2 cellular contexts compared by ENCODE assay signal in the genomic region with DNA sequence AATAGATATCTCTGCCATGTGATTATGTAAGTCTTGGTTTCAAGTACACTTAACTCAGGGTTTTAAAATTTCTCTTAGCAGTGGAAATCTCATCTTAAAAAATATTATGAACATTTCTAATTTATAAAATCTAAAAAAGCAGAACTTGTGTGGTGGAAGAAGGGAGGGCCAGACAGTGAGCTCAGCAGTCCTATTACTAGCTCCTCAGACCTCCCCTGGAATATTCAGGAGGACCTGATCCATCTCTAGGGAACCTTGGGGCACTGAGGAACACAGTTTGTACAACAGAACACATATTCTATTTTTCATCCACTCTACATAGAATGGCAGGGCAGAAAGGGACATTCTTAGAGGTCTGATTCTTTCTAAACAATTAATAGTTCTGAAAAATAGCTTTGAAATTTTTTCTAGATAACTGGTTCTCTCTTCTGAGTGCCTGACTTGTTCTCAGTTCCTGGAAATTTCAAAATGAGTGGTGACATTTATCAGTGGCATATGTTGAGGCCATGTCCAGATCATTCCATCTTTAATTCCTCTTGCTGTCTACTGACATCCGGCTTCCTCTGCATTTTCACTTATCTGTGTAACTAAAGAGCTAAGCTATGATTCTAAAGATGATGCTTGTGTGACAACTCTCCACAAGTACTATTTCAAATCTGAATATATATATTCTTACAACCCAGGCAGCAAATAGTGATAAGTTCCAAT.
TF ChIP-seq lines count a peak whose summit lies in the region.

No MANE protein-coding gene starts in this region.

TF ChIP-seq in K562, 482 proteins besides CTCF, POLR2A, EP300 and RAD21 (continues in another document):
- no peak for TF ChIP-seq CEBPG (CRISPR knock-in tag; IDR thresholded peaks at IDR 0.05)
- no peak for TF ChIP-seq CEBPG (tag; conservative IDR thresholded peaks at IDR 0.05 in 1 of 2, IDR thresholded peaks at IDR 0.05 in 1 of 2)
- TF ChIP-seq, protein P1, sequence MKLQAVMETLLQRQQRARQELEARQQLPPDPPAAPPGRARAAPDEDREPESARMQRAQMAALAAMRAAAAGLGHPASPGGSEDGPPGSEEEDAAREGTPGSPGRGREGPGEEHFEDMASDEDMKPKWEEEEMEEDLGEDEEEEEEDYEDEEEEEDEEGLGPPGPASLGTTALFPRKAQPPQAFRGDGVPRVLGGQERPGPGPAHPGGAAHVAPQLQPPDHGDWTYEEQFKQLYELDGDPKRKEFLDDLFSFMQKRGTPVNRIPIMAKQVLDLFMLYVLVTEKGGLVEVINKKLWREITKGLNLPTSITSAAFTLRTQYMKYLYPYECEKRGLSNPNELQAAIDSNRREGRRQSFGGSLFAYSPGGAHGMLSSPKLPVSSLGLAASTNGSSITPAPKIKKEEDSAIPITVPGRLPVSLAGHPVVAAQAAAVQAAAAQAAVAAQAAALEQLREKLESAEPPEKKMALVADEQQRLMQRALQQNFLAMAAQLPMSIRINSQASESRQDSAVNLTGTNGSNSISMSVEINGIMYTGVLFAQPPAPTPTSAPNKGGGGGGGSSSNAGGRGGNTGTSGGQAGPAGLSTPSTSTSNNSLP (IDR thresholded peaks at IDR 0.05; ENCODE audit: borderline replicate concordance, low read depth, low read length) = 0 out of 2 replicates have a peak, but pooled peaks have one; percentile 61
- TF ChIP-seq KDM1A (IDR thresholded peaks at IDR 0.05) = peak in 1 of 2 experiments; percentile 18; a peak in 1 of 4 replicates
- no peak for TF ChIP-seq ZNF764 (CRISPR knock-in tag; IDR thresholded peaks at IDR 0.05; ENCODE audit: low read depth)
- TF ChIP-seq, protein P2, sequence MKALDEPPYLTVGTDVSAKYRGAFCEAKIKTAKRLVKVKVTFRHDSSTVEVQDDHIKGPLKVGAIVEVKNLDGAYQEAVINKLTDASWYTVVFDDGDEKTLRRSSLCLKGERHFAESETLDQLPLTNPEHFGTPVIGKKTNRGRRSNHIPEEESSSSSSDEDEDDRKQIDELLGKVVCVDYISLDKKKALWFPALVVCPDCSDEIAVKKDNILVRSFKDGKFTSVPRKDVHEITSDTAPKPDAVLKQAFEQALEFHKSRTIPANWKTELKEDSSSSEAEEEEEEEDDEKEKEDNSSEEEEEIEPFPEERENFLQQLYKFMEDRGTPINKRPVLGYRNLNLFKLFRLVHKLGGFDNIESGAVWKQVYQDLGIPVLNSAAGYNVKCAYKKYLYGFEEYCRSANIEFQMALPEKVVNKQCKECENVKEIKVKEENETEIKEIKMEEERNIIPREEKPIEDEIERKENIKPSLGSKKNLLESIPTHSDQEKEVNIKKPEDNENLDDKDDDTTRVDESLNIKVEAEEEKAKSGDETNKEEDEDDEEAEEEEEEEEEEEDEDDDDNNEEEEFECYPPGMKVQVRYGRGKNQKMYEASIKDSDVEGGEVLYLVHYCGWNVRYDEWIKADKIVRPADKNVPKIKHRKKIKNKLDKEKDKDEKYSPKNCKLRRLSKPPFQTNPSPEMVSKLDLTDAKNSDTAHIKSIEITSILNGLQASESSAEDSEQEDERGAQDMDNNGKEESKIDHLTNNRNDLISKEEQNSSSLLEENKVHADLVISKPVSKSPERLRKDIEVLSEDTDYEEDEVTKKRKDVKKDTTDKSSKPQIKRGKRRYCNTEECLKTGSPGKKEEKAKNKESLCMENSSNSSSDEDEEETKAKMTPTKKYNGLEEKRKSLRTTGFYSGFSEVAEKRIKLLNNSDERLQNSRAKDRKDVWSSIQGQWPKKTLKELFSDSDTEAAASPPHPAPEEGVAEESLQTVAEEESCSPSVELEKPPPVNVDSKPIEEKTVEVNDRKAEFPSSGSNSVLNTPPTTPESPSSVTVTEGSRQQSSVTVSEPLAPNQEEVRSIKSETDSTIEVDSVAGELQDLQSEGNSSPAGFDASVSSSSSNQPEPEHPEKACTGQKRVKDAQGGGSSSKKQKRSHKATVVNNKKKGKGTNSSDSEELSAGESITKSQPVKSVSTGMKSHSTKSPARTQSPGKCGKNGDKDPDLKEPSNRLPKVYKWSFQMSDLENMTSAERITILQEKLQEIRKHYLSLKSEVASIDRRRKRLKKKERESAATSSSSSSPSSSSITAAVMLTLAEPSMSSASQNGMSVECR (CRISPR knock-in tag; IDR thresholded peaks at IDR 0.05) = no peak
- no peak for TF ChIP-seq ZNF778 (CRISPR knock-in tag; IDR thresholded peaks at IDR 0.05)
- TF ChIP-seq NCOR1 (IDR thresholded peaks at IDR 0.05) = peak; percentile 65
- TF ChIP-seq, protein P3, sequence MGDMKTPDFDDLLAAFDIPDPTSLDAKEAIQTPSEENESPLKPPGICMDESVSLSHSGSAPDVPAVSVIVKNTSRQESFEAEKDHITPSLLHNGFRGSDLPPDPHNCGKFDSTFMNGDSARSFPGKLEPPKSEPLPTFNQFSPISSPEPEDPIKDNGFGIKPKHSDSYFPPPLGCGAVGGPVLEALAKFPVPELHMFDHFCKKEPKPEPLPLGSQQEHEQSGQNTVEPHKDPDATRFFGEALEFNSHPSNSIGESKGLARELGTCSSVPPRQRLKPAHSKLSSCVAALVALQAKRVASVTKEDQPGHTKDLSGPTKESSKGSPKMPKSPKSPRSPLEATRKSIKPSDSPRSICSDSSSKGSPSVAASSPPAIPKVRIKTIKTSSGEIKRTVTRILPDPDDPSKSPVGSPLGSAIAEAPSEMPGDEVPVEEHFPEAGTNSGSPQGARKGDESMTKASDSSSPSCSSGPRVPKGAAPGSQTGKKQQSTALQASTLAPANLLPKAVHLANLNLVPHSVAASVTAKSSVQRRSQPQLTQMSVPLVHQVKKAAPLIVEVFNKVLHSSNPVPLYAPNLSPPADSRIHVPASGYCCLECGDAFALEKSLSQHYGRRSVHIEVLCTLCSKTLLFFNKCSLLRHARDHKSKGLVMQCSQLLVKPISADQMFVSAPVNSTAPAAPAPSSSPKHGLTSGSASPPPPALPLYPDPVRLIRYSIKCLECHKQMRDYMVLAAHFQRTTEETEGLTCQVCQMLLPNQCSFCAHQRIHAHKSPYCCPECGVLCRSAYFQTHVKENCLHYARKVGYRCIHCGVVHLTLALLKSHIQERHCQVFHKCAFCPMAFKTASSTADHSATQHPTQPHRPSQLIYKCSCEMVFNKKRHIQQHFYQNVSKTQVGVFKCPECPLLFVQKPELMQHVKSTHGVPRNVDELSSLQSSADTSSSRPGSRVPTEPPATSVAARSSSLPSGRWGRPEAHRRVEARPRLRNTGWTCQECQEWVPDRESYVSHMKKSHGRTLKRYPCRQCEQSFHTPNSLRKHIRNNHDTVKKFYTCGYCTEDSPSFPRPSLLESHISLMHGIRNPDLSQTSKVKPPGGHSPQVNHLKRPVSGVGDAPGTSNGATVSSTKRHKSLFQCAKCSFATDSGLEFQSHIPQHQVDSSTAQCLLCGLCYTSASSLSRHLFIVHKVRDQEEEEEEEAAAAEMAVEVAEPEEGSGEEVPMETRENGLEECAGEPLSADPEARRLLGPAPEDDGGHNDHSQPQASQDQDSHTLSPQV (IDR thresholded peaks at IDR 0.05) = 0 out of 2 replicates have a peak, but pooled peaks have one; percentile 22
- TF ChIP-seq ARID2 (IDR thresholded peaks at IDR 0.05) = no peak
- TF ChIP-seq JUND (IDR thresholded peaks at IDR 0.05; ENCODE audit: borderline replicate concordance, low read depth, low read length) = peak; percentile 49
- peak; percentile 15; the same call in 1 of the 3 replicates for TF ChIP-seq JUND (tag; IDR thresholded peaks at IDR 0.05; ENCODE audit: borderline replicate concordance, low read depth, low read length)
- no peak for TF ChIP-seq SNIP1 (IDR thresholded peaks at IDR 0.05; ENCODE audit: low read depth)
- TF ChIP-seq ARID1B (IDR thresholded peaks at IDR 0.05) = peak; percentile 90

TF ChIP-seq in liver, 16 proteins besides CTCF, POLR2A, EP300 and RAD21:
- TF ChIP-seq EGR1 (IDR thresholded peaks at IDR 0.05; ENCODE audit: low read depth in 2 of 2) = no peak
- TF ChIP-seq YY1 (IDR thresholded peaks at IDR 0.05) = peak; percentile 4
